In genomic region chr13:98473135-98473791, GRCh38 we compare ENCODE assay signal across 17 cellular contexts.
A peak's percentile ranks its signal among the peaks of the same experiment; 100 is the strongest.
DNase-seq lines count a peak whose midpoint lies in the region; ATAC-seq and TF ChIP-seq lines count a peak whose summit lies in the region.
"Had no signal": no experiment of that assay in that cellular context is flagged by ENCODE, and none has a peak within 500 bp of the region (broad histone marks: within the 10 kb centered on the region; RNA-seq: fewer than 3 reads in every experiment).

No MANE protein-coding gene starts in this region.

- H3K4me1 ChIP-seq in hepatocyte (ENCODE audit: insufficient read depth) = peaks cover 20% of the 10 kb centered on the region
- H3K4me1 ChIP-seq in sigmoid colon = peaks cover 0 to 45% (median 33%) of the 10 kb centered on the region in 4 donors

- H3K27ac ChIP-seq in hepatocyte (peak overlapping the region; percentile 79), sigmoid colon (no peak overlapping the region)
- H3K27ac ChIP-seq: tibial nerve had no signal

- intact Hi-C loops in sigmoid colon (cut with DNase I) = no loop called here

- no peak overlapping the region for H2AFZ ChIP-seq in hepatocyte

- no peaks in the 10 kb centered on the region for H3K27me3 ChIP-seq in hepatocyte
- no peaks in the 10 kb centered on the region for H3K27me3 ChIP-seq in sigmoid colon
- H3K27me3 ChIP-seq: tibial nerve had no signal

- peaks cover 44% of the 10 kb centered on the region for H3K79me2 ChIP-seq in hepatocyte

- H3K9me3 ChIP-seq in hepatocyte (ENCODE audit: low read depth) = no peaks in the 10 kb centered on the region
- no peaks in the 10 kb centered on the region for H3K9me3 ChIP-seq in sigmoid colon
- H3K9me3 ChIP-seq: tibial nerve had no signal

- H3K27me3 Mint-ChIP-seq in activated T-cell treated with anti-CD3 and anti-CD28 coated beads, Interleukin-2, amount 50 U/mL, for 72 hours (ENCODE audit: low read depth) = no peaks in the 10 kb centered on the region
- H3K27me3 Mint-ChIP-seq in activated T-cell treated with anti-CD3 and anti-CD28 coated beads, Interleukin-2, amount 50 U/mL, for 4 hours (ENCODE audit: low read depth) = no peaks in the 10 kb centered on the region
- no peaks in the 10 kb centered on the region for H3K27me3 Mint-ChIP-seq in activated T-helper 17 cell treated with anti-CD3 and anti-CD28 coated beads, Interleukin-2, amount 50 U/mL, for 72 hours

- no peak for TF ChIP-seq EP300 in sigmoid colon (IDR thresholded peaks at IDR 0.05)

- H3K36me3 Mint-ChIP-seq in activated T-cell treated with anti-CD3 and anti-CD28 coated beads, Interleukin-2, amount 50 U/mL, for 72 hours (ENCODE audit: insufficient read depth in 2 of 2) = peaks cover 11 to 30% of the 10 kb centered on the region in 2 donors
- H3K36me3 Mint-ChIP-seq in activated T-cell treated with anti-CD3 and anti-CD28 coated beads, Interleukin-2, amount 50 U/mL, for 4 hours (ENCODE audit: insufficient read depth) = peaks cover 53% of the 10 kb centered on the region
- peaks cover 95% of the 10 kb centered on the region for H3K36me3 Mint-ChIP-seq in activated T-helper 17 cell treated with anti-CD3 and anti-CD28 coated beads, Interleukin-2, amount 50 U/mL, for 72 hours (ENCODE audit: low read depth)

- H3K27ac Mint-ChIP-seq in activated T-cell treated with anti-CD3 and anti-CD28 coated beads, Interleukin-2, amount 50 U/mL, for 72 hours = peak overlapping the region; percentile 97
- H3K27ac Mint-ChIP-seq in activated T-helper 17 cell treated with anti-CD3 and anti-CD28 coated beads, Interleukin-2, amount 50 U/mL, for 72 hours = peak overlapping the region; percentile 89

- H3K9me2 ChIP-seq in hepatocyte (replicated peaks; ENCODE audit: insufficient read depth) = no peaks in the 10 kb centered on the region

- no peak for ATAC-seq in activated T-cell treated with anti-CD3 and anti-CD28 coated beads, Interleukin-2, amount 50 U/mL, for 72 hours (replicated peaks in 1 of 2)
- ATAC-seq in activated T-cell treated with anti-CD3 and anti-CD28 coated beads, Interleukin-2, amount 50 U/mL, for 4 hours = no peak
- no peak for ATAC-seq in activated T-helper 17 cell treated with anti-CD3 and anti-CD28 coated beads, Interleukin-2, amount 50 U/mL, for 72 hours (replicated peaks)
- ATAC-seq in HG03571 (IDR thresholded peaks at IDR 0.05; ENCODE audit: unreplicated experiment) = no peak

- H3K4me3 ChIP-seq in hepatocyte = no peak overlapping the region
- H3K4me3 ChIP-seq in sigmoid colon = no peak overlapping the region
- H3K4me3 ChIP-seq: tibial nerve had no signal

- H3K4me3 Mint-ChIP-seq in activated T-cell treated with anti-CD3 and anti-CD28 coated beads, Interleukin-2, amount 50 U/mL, for 72 hours = no peak overlapping the region
- no peak overlapping the region for H3K4me3 Mint-ChIP-seq in activated T-cell treated with anti-CD3 and anti-CD28 coated beads, Interleukin-2, amount 50 U/mL, for 4 hours
- no peak overlapping the region for H3K4me3 Mint-ChIP-seq in activated T-helper 17 cell treated with anti-CD3 and anti-CD28 coated beads, Interleukin-2, amount 50 U/mL, for 72 hours
- H3K4me3 Mint-ChIP-seq: H9 had no signal

- no peak for DNase-seq in activated T-cell treated with anti-CD3 and anti-CD28 coated beads, Interleukin-2, amount 50 U/mL, for 72 hours
- DNase-seq in activated T-cell treated with anti-CD3 and anti-CD28 coated beads, Interleukin-2, amount 50 U/mL, for 4 hours = no peak
- no peak for DNase-seq in hepatocyte (ENCODE audit: low spot score)
- DNase-seq in sigmoid colon = peak; percentile 56
- DNase-seq in DMS 273 (lab: John Stamatoyannopoulos, UW; ENCODE audit: unreplicated experiment) = no peak
- DNase-seq in NCI-H1417 treated with DMSO at 0.1 percent for 48 hours (lab: John Stamatoyannopoulos, UW) = no peak
- DNase-seq: DMS53, H9, Karpas-422, midbrain, NCI-H2081 treated with DMSO at 0.1 percent for 48 hours, NCI-H82, RPMI8226, T-helper 9 cell had no signal

- 89% methylated on average over 5 of the region's 5 CpGs for WGBS in hepatocyte (ENCODE audit: low lambda C conversion rate, missing lambda C conversion rate)
- WGBS in sigmoid colon, 2 donors = 62 to 80% methylated on average over 5 of the region's 5 CpGs

- H3K9me3 Mint-ChIP-seq in activated T-cell treated with anti-CD3 and anti-CD28 coated beads, Interleukin-2, amount 50 U/mL, for 72 hours = no peaks in the 10 kb centered on the region
- no peaks in the 10 kb centered on the region for H3K9me3 Mint-ChIP-seq in activated T-cell treated with anti-CD3 and anti-CD28 coated beads, Interleukin-2, amount 50 U/mL, for 4 hours
- H3K9me3 Mint-ChIP-seq in activated T-helper 17 cell treated with anti-CD3 and anti-CD28 coated beads, Interleukin-2, amount 50 U/mL, for 72 hours = no peaks in the 10 kb centered on the region
- H3K9me3 Mint-ChIP-seq: H9 had no signal

- TF ChIP-seq CTCF in hepatocyte (IDR thresholded peaks at IDR 0.05; ENCODE audit: poor library complexity) = no peak
- TF ChIP-seq CTCF in sigmoid colon (IDR thresholded peaks at IDR 0.05) = no peak

- peaks cover 6% of the 10 kb centered on the region for H4K20me1 ChIP-seq in hepatocyte (ENCODE audit: insufficient read depth, poor library complexity, severe bottlenecking)

- H3K4me2 ChIP-seq in hepatocyte = peak overlapping the region; percentile 3

- H3K36me3 ChIP-seq in hepatocyte (replicated peaks; ENCODE audit: insufficient read depth, low read depth) (no peaks in the 10 kb centered on the region), sigmoid colon (peaks cover 12 to 37% (median 16%) of the 10 kb centered on the region in 4 donors)

- H3K4me1 Mint-ChIP-seq in activated T-cell treated with anti-CD3 and anti-CD28 coated beads, Interleukin-2, amount 50 U/mL, for 72 hours (ENCODE audit: low read depth) = peaks cover 25% of the 10 kb centered on the region
- H3K4me1 Mint-ChIP-seq in activated T-cell treated with anti-CD3 and anti-CD28 coated beads, Interleukin-2, amount 50 U/mL, for 4 hours (ENCODE audit: low read depth) = peaks cover 49% of the 10 kb centered on the region
- H3K4me1 Mint-ChIP-seq in activated T-helper 17 cell treated with anti-CD3 and anti-CD28 coated beads, Interleukin-2, amount 50 U/mL, for 72 hours = peaks cover 42% of the 10 kb centered on the region

- no peak for TF ChIP-seq POLR2A in sigmoid colon (IDR thresholded peaks at IDR 0.05)
